22 cellular contexts compared by ENCODE assay signal in the genomic region with DNA sequence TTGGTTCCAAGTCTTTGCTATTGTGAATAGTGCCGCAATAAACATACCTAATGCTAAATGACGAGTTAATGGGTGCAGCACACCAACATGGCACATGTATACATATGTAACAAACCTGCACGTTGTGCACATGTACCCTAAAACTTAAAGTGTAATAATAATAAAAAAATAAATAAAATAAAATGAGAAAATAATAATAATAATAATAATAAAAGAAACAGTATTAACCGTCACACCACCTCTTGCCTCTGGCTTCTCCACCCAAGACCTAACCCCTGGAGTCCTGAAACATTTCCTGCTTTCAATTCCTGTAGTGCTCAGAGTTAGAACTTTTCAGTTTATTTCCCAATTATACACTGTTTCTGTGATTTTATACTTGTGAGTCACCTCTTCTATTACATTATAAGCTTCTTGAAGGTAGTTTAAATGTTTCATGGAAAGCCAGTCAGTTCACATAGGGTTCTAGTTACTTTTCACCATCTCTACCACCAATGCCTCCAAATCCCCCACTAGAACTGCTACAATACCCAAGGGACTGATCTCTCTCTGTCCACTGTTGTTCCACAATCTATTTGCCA. TPM values are rescaled to one million over a fixed set of nuclear protein-coding genes. Genes with fewer than 3 reads are reported as not detected.
"Had no signal": no experiment of that assay in that cellular context is flagged by ENCODE, and none has a peak within 500 bp of the region (broad histone marks: within the 10 kb centered on the region; RNA-seq: fewer than 3 reads in every experiment).

No MANE protein-coding gene starts in this region.

- H3K4me3 ChIP-seq: adrenal gland, body of pancreas, heart left ventricle, left lung, sigmoid colon, transverse colon had no signal

- H3K4me3 Mint-ChIP-seq: effector memory CD8-positive, alpha-beta T cell; memory B cell; nephron had no signal

- H3K36me3 ChIP-seq: adrenal gland, heart left ventricle, left lung, sigmoid colon, transverse colon had no signal

- H3K4me1 ChIP-seq: adrenal gland, body of pancreas, heart left ventricle, left lung, sigmoid colon, transverse colon had no signal

- H3K27me3 ChIP-seq: adrenal gland, body of pancreas, heart left ventricle, left lung, sigmoid colon, transverse colon had no signal

- FAIRE-seq: frontal cortex, TTC549 had no signal

- H3K27ac Mint-ChIP-seq: activated T-helper 2 cell treated with anti-CD3 and anti-CD28 coated beads, Interferon-gamma antibody, Interleukin-2, Interleukin-4, amounts not matched to agents 10 μg/mL and 5 μg/mL and 100 μg/mL, durations not matched to agents 14 hours and 24 hours and 36 hours; effector memory CD8-positive, alpha-beta T cell; memory B cell; nephron had no signal

- H3K9me3 Mint-ChIP-seq: activated T-helper 2 cell treated with anti-CD3 and anti-CD28 coated beads, Interferon-gamma antibody, Interleukin-2, Interleukin-4, amounts not matched to agents 10 μg/mL and 5 μg/mL and 100 μg/mL, durations not matched to agents 14 hours and 24 hours and 36 hours; effector memory CD8-positive, alpha-beta T cell had no signal

- DNase-seq: activated CD4-positive, alpha-beta T cell treated with anti-CD3 and anti-CD28 coated beads, Interleukin-2, amount 50 U/mL, for 1 hour; activated CD4-positive, CD25-positive, alpha-beta regulatory T cell; activated naive CD4-positive, alpha-beta T cell treated with anti-CD3 and anti-CD28 coated beads, Interleukin-2, amount 50 U/mL, for 16 hours; adrenal gland; body of pancreas; effector memory CD8-positive, alpha-beta T cell; erythroblast; heart left ventricle; left lung; sigmoid colon; stimulated activated CD4-positive, alpha-beta T cell treated with anti-CD3 and anti-CD28 coated beads, Interleukin-12 subunit alpha, Interleukin-12 subunit beta, amount 100 ng/mL, for 4 hours; stimulated activated naive CD4-positive, alpha-beta T cell; substantia nigra; transverse colon had no signal

- H3K4me1 Mint-ChIP-seq: memory B cell had no signal

- H3K9me3 ChIP-seq: adrenal gland, body of pancreas, left lung, sigmoid colon, transverse colon had no signal

- H3K27ac ChIP-seq: adrenal gland, body of pancreas, heart left ventricle, left lung, sigmoid colon, transverse colon had no signal

- H3K36me3 Mint-ChIP-seq: memory B cell had no signal

- ATAC-seq: body of pancreas; effector memory CD8-positive, alpha-beta T cell; heart left ventricle had no signal

RNA-seq across cellular contexts. Expression of gene GHSR, which starts 18.4 kb away (rescaled TPM):
- total RNA-seq: activated T-helper 2 cell treated with anti-CD3 and anti-CD28 coated beads, Interferon-gamma antibody, Interleukin-2, Interleukin-4, amounts not matched to agents 10 μg/mL and 5 μg/mL and 100 μg/mL, durations not matched to agents 14 hours and 24 hours and 36 hours; heart left ventricle; left lung; omental fat pad; pulmonary artery endothelial cell; T-helper 1 cell treated with Interleukin-12 subunit alpha and Interleukin-12 subunit beta and Interleukin-4 antibody, amounts not matched to agents 30 ng/mL and 1 ng/mL, for 36 hours; transverse colon had no signal
